In genomic region chr5:172106511-172107356, GRCh38 we compare ENCODE assay signal across 8 cellular contexts.
DNase-seq lines count a peak whose midpoint lies in the region; ATAC-seq, FAIRE-seq and TF ChIP-seq lines count a peak whose summit lies in the region.

No MANE protein-coding gene starts in this region.

- TF ChIP-seq CTCF in LNCaP clone FGC (IDR thresholded peaks at IDR 0.05; ENCODE audit: control insufficient read depth, extremely low read depth, insufficient read depth) (peak; percentile 96), keratinocyte (optimal IDR thresholded peaks at IDR 0.05 in 1 of 3, IDR thresholded peaks at IDR 0.05 in 1 of 3, conservative IDR thresholded peaks at IDR 0.05 in 1 of 3; ENCODE audit: extremely low read depth in 1 of 3, insufficient read depth in 2 of 3, low read length in 3 of 3) (peak in 2 of 3 experiments; percentile 80 to 96)

- H3K27me3 ChIP-seq in keratinocyte (ENCODE audit: control insufficient read depth, extremely low read depth, insufficient read depth, low read length) = no peaks in the 10 kb centered on the region

- H2AFZ ChIP-seq in keratinocyte (ENCODE audit: control insufficient read depth, low read length) = no peak overlapping the region

- peak overlapping the region; percentile 36 for H3K9ac ChIP-seq in keratinocyte (ENCODE audit: control insufficient read depth, extremely low read depth, insufficient read depth, low read length)

- H3K4me3 ChIP-seq in LNCaP clone FGC (ENCODE audit: low read depth, low read length) (0 out of 2 replicates have a peak overlapping the region, but pooled peaks have one; percentile 21), keratinocyte (ENCODE audit: control insufficient read depth in 2 of 3, extremely low read depth in 1 of 3, insufficient read depth in 2 of 3, low read depth in 1 of 3, low read length in 3 of 3) (peak overlapping the region in 1 of 3 experiments; percentile 56)

- no peaks in the 10 kb centered on the region for H3K9me3 ChIP-seq in keratinocyte (ENCODE audit: control insufficient read depth, low read depth, low read length)

- H3K79me2 ChIP-seq in keratinocyte (ENCODE audit: control insufficient read depth, insufficient read depth, low read length) = peaks cover 3% of the 10 kb centered on the region

- H3K4me2 ChIP-seq in keratinocyte (ENCODE audit: control insufficient read depth, extremely low read depth, insufficient read depth, low read depth, low read length) = peak overlapping the region; percentile 87

- no peak for ATAC-seq in HG02798 (IDR thresholded peaks at IDR 0.05; ENCODE audit: poor library complexity, unreplicated experiment)

- H3K4me1 ChIP-seq in keratinocyte (ENCODE audit: control insufficient read depth, extremely low read depth, insufficient read depth, low read length) = peaks cover 60% of the 10 kb centered on the region

- FAIRE-seq in keratinocyte (lab: Jason Lieb, UNC) = no peak

- dilution Hi-C loops in keratinocyte (cut with MboI; ENCODE audit: extremely low pct_ligation_motif_present, low sequenced_read_pairs) = no loop called here

- DNase-seq in DMS53 treated with DMSO at 0.1 percent for 48 hours (lab: John Stamatoyannopoulos, UW; ENCODE audit: unreplicated experiment) (peak; percentile 30), LNCaP clone FGC (ENCODE audit: low read depth) (no peak), UCSD-AML1 (lab: John Stamatoyannopoulos, UW; ENCODE audit: unreplicated experiment) (peak; percentile 67), T47D (ENCODE audit: low read depth in 1 of 2, low spot score in 1 of 2) (peak; percentile 40 to 48), keratinocyte (ENCODE audit: low read depth, low spot score) (no peak), NCI-H2107 (lab: John Stamatoyannopoulos, UW) (no peak)
- peak; percentile 31 to 73 (median 55) for DNase-seq in stimulated activated CD4-positive, alpha-beta T cell treated with anti-CD3 and anti-CD28 coated beads, Interleukin-12 subunit alpha, Interleukin-12 subunit beta, amount 100 ng/mL, for 48 hours (ENCODE audit: low read depth in 2 of 3, low spot score in 1 of 3)

- in situ Hi-C loops in T47D (cut with HindIII; ENCODE audit: low pct_unique_long_range_greater_than_20kb, low sequenced_read_pairs) = no loop called here

- peak overlapping the region; percentile 57 for H3K27ac ChIP-seq in keratinocyte (ENCODE audit: control insufficient read depth, insufficient read depth, low read length)

- peaks cover 12 to 18% of the 10 kb centered on the region in 2 experiments for H3K36me3 ChIP-seq in keratinocyte (ENCODE audit: control insufficient read depth in 2 of 2, extremely low read depth in 1 of 2, insufficient read depth in 2 of 2, low read length in 2 of 2)

- no peaks in the 10 kb centered on the region for H4K20me1 ChIP-seq in keratinocyte (ENCODE audit: control insufficient read depth, extremely low read depth, insufficient read depth, low read length)

- H3K9me1 ChIP-seq in keratinocyte (ENCODE audit: control insufficient read depth, extremely low read depth, insufficient read depth, low read length) = peaks cover 3% of the 10 kb centered on the region

Comparison
In these comparisons a context has a peak if more than half of its experiments do, and no peak if none do; other contexts are left out.
1. DNase-seq: peak in DMS53 treated with DMSO at 0.1 percent for 48 hours (single experiment), UCSD-AML1 (single experiment), T47D (2 of 2) and stimulated activated CD4-positive, alpha-beta T cell treated with anti-CD3 and anti-CD28 coated beads, Interleukin-12 subunit alpha, Interleukin-12 subunit beta, amount 100 ng/mL, for 48 hours (3 of 3); none in LNCaP clone FGC (single experiment), keratinocyte (single experiment) and NCI-H2107 (single experiment).